ENCODE assay signal across 9 cellular contexts in the genomic region with DNA sequence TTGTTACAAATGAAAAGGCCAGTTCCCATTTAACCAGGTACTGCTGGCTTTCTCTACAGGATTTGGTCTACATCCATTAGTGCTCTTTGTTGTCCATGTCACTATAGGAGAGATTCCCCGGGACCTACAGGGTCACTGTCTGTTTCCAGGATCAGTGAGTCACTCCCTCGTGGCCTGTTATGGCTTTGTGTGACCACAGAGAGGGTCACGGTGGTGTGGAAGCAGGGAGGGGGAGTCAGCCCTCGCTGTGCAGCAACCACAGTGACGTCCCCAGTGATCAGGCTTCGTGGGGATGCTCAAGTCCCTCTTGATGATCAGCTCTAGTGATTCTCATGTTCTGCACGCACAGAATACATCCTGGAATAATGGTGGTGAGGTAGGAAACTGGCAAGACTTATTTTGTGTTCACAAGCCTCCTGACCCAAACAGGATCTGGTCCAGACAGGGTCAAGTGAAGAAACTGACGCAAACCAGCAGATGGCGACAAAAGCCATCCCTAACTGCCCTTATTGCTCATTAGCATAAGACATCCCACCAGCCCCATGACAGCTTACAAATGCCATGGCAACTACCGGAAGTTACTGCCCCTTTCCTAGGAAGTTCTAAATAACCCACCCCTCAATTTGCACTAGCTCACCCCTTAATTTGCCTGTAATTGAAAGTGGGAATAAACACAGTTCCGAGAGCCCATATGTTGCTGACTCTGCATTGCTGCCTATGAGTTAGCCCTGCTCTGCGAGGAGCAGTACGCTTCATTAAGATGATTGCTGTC.
DNase-seq lines count a peak whose midpoint lies in the region; ATAC-seq lines count a peak whose summit lies in the region.
"Had no signal": no experiment of that assay in that cellular context is flagged by ENCODE, and none has a peak within 500 bp of the region (broad histone marks: within the 10 kb centered on the region; RNA-seq: fewer than 3 reads in every experiment).

No MANE protein-coding gene starts in this region.

- H3K27me3 Mint-ChIP-seq in activated T-helper 1 cell treated with anti-CD3 and anti-CD28 coated beads, Interleukin-12 subunit alpha, Interleukin-12 subunit beta, Interleukin-2, Interleukin-4 antibody, amounts not matched to agents 30 ng/mL and 10 ng/mL and 1 ng/mL, durations not matched to agents 14 hours and 24 hours and 36 hours (ENCODE audit: insufficient read depth): no peaks in the 10 kb centered on the region
- H3K27me3 Mint-ChIP-seq: B cell had no signal

- no peak overlapping the region for H3K4me3 Mint-ChIP-seq in activated T-helper 1 cell treated with anti-CD3 and anti-CD28 coated beads, Interleukin-12 subunit alpha, Interleukin-12 subunit beta, Interleukin-2, Interleukin-4 antibody, amounts not matched to agents 30 ng/mL and 10 ng/mL and 1 ng/mL, durations not matched to agents 14 hours and 24 hours and 36 hours
- H3K4me3 Mint-ChIP-seq: B cell had no signal

- H3K36me3 Mint-ChIP-seq in activated T-helper 1 cell treated with anti-CD3 and anti-CD28 coated beads, Interleukin-12 subunit alpha, Interleukin-12 subunit beta, Interleukin-2, Interleukin-4 antibody, amounts not matched to agents 30 ng/mL and 10 ng/mL and 1 ng/mL, durations not matched to agents 14 hours and 24 hours and 36 hours (ENCODE audit: low read depth): peaks cover 2% of the 10 kb centered on the region

- DNase-seq in NCI-H1092 treated with DMSO at 0.1 percent for 48 hours (lab: John Stamatoyannopoulos, UW) (peak; percentile 23), NCI-H1092 (lab: John Stamatoyannopoulos, UW) (no peak), NAMALWA (ENCODE audit: low spot score) (peak; percentile 82), inferior parietal cortex (ENCODE audit: extremely low spot score) (peak; percentile 53), DMS79 (lab: John Stamatoyannopoulos, UW) (no peak)
- DNase-seq in activated T-helper 1 cell treated with anti-CD3 and anti-CD28 coated beads, Interleukin-12 subunit alpha, Interleukin-12 subunit beta, Interleukin-2, Interleukin-4 antibody, amounts not matched to agents 30 ng/mL and 10 ng/mL and 1 ng/mL, durations not matched to agents 14 hours and 24 hours and 36 hours (ENCODE audit: low spot score): peak; percentile 1

- ATAC-seq in GM19351 (IDR thresholded peaks at IDR 0.05; ENCODE audit: unreplicated experiment) (peak; percentile 86), HG02588 (IDR thresholded peaks at IDR 0.05; ENCODE audit: unreplicated experiment) (no peak)

- no peaks in the 10 kb centered on the region for H3K9me3 Mint-ChIP-seq in activated T-helper 1 cell treated with anti-CD3 and anti-CD28 coated beads, Interleukin-12 subunit alpha, Interleukin-12 subunit beta, Interleukin-2, Interleukin-4 antibody, amounts not matched to agents 30 ng/mL and 10 ng/mL and 1 ng/mL, durations not matched to agents 14 hours and 24 hours and 36 hours

- no peaks in the 10 kb centered on the region for H3K4me1 Mint-ChIP-seq in activated T-helper 1 cell treated with anti-CD3 and anti-CD28 coated beads, Interleukin-12 subunit alpha, Interleukin-12 subunit beta, Interleukin-2, Interleukin-4 antibody, amounts not matched to agents 30 ng/mL and 10 ng/mL and 1 ng/mL, durations not matched to agents 14 hours and 24 hours and 36 hours (ENCODE audit: low read depth)

- intact Hi-C loops in activated T-helper 1 cell treated with anti-CD3 and anti-CD28 coated beads, Interleukin-12 subunit alpha, Interleukin-12 subunit beta, Interleukin-2, Interleukin-4 antibody, amounts not matched to agents 30 ng/mL and 10 ng/mL and 1 ng/mL, durations not matched to agents 14 hours and 24 hours and 36 hours (cut with micrococcal nuclease): no loop called here

- no peak overlapping the region for H3K27ac Mint-ChIP-seq in activated T-helper 1 cell treated with anti-CD3 and anti-CD28 coated beads, Interleukin-12 subunit alpha, Interleukin-12 subunit beta, Interleukin-2, Interleukin-4 antibody, amounts not matched to agents 30 ng/mL and 10 ng/mL and 1 ng/mL, durations not matched to agents 14 hours and 24 hours and 36 hours
- H3K27ac Mint-ChIP-seq: B cell had no signal

Comparison
In these comparisons a context has a peak if more than half of its experiments do, and no peak if none do; other contexts are left out.
1. DNase-seq: peak in NCI-H1092 treated with DMSO at 0.1 percent for 48 hours (single experiment), NAMALWA (single experiment), activated T-helper 1 cell treated with anti-CD3 and anti-CD28 coated beads, Interleukin-12 subunit alpha, Interleukin-12 subunit beta, Interleukin-2, Interleukin-4 antibody, amounts not matched to agents 30 ng/mL and 10 ng/mL and 1 ng/mL, durations not matched to agents 14 hours and 24 hours and 36 hours (single experiment) and inferior parietal cortex (single experiment); none in NCI-H1092 (single experiment) and DMS79 (single experiment).